In genomic region chr6:157954150-157955117, GRCh38 we compare ENCODE assay signal across 8 cellular contexts. TPM values are rescaled to one million over a fixed set of nuclear protein-coding genes. Genes with fewer than 3 reads are reported as not detected.
A peak's percentile ranks its signal among the peaks of the same experiment; 100 is the strongest.
DNase-seq lines count a peak whose midpoint lies in the region; ATAC-seq and TF ChIP-seq lines count a peak whose summit lies in the region.

No MANE protein-coding gene starts in this region.

- H3K36me3 Mint-ChIP-seq in nephron (ENCODE audit: low read depth), result peaks cover 11% of the 10 kb centered on the region

- H3K4me3 Mint-ChIP-seq in nephron, result no peak overlapping the region

- H3K4me3 ChIP-seq in AG10803 (ENCODE audit: low read length), result peak overlapping the region; percentile 17; the same call in 1 of the 2 replicates
- peak overlapping the region; percentile 43 for H3K4me3 ChIP-seq in epithelial cell of proximal tubule (ENCODE audit: low read depth, low read length)

- DNase-seq in AG10803 (ENCODE audit: low read depth), result peak; percentile 32
- peak; percentile 82 for DNase-seq in NCI-H146 treated with DMSO at 0.1 percent for 48 hours (lab: John Stamatoyannopoulos, UW; ENCODE audit: unreplicated experiment)
- peak; percentile 37 for DNase-seq in epithelial cell of proximal tubule (ENCODE audit: low read depth)
- no peak for DNase-seq in stimulated activated naive CD4-positive, alpha-beta T cell (lab: John Stamatoyannopoulos, UW)
- DNase-seq in GM20000 (ENCODE audit: low spot score), result no peak

- TF ChIP-seq CTCF in AG10803 (conservative IDR thresholded peaks at IDR 0.05; ENCODE audit: low read length), result no peak
- peak; percentile 15 for TF ChIP-seq CTCF in epithelial cell of proximal tubule (conservative IDR thresholded peaks at IDR 0.05; ENCODE audit: low read depth, low read length)
- TF ChIP-seq CTCF in nephron (IDR thresholded peaks at IDR 0.05; ENCODE audit: unreplicated experiment in 3 of 3), result no peak
- TF ChIP-seq CTCF in GM20000 (IDR thresholded peaks at IDR 0.05; ENCODE audit: extremely low read depth, missing control alignments), result no peak

- no peak for ATAC-seq in HG02610 (IDR thresholded peaks at IDR 0.05; ENCODE audit: unreplicated experiment)
- ATAC-seq in HG02884 (IDR thresholded peaks at IDR 0.05; ENCODE audit: unreplicated experiment), result no peak

- peaks cover 10% of the 10 kb centered on the region for H3K4me1 Mint-ChIP-seq in nephron

- H3K27me3 Mint-ChIP-seq in nephron (ENCODE audit: low read depth), result peaks cover 7% of the 10 kb centered on the region

- H3K27ac Mint-ChIP-seq in nephron, result peak overlapping the region; percentile 24 to 69 (median 60)

- peaks cover 39% of the 10 kb centered on the region for H3K9me3 Mint-ChIP-seq in nephron

RNA-seq across cellular contexts. Expression of gene SYNJ2, which starts 27.2 kb away (rescaled TPM):
- 19.1 and 23.9 TPM in 2 replicates for total RNA-seq in epithelial cell of proximal tubule

Comparison
In these comparisons a context has a peak if more than half of its experiments do, and no peak if none do; other contexts are left out.
1. DNase-seq: peak in AG10803 (single experiment), NCI-H146 treated with DMSO at 0.1 percent for 48 hours (single experiment) and epithelial cell of proximal tubule (single experiment); none in stimulated activated naive CD4-positive, alpha-beta T cell (0 of 6) and GM20000 (single experiment).